Comparison of ENCODE assay signal across 8 cellular contexts in the genomic region with DNA sequence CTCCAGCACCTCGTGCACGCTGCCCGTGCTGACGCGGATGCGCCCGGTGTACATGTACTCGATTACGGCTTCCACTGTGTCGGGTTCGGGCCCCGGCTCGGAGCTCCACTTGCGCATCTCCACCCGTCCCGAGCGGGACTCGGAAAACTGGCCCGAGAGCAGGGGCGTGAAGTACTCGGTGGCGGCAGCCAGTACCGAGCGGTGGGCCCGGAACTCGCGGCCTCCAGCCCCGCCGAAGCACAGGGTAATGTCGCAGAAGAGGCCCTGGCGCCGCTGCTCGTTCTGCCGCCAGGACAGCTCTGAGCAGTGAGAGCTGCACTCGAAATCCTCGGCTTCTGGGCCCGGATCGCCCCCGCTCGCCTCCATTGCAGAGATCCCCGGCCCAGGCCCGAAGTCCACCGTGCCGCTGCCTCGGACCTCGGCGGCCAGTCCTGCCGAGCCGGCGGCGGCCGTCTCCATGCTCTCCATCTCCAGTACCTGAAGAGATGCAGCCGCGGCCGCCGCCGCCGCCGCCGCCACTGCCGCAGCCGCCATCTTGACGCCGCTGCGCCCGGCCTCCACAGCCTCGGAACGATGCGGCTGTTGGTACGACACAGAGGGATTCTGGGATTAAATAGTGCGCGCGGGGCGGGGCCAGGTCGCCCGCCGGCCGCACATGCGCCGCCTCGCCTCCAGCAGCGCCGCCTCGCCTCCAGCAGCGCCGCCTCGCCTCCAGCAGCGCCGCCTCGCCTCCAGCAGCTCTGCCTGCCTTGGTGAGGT. TPM values are rescaled to one million over a fixed set of nuclear protein-coding genes. Genes with fewer than 3 reads are reported as not detected.
A peak's percentile ranks its signal among the peaks of the same experiment; 100 is the strongest.
DNase-seq lines count a peak whose midpoint lies in the region; ATAC-seq and TF ChIP-seq lines count a peak whose summit lies in the region.

A gene with protein sequence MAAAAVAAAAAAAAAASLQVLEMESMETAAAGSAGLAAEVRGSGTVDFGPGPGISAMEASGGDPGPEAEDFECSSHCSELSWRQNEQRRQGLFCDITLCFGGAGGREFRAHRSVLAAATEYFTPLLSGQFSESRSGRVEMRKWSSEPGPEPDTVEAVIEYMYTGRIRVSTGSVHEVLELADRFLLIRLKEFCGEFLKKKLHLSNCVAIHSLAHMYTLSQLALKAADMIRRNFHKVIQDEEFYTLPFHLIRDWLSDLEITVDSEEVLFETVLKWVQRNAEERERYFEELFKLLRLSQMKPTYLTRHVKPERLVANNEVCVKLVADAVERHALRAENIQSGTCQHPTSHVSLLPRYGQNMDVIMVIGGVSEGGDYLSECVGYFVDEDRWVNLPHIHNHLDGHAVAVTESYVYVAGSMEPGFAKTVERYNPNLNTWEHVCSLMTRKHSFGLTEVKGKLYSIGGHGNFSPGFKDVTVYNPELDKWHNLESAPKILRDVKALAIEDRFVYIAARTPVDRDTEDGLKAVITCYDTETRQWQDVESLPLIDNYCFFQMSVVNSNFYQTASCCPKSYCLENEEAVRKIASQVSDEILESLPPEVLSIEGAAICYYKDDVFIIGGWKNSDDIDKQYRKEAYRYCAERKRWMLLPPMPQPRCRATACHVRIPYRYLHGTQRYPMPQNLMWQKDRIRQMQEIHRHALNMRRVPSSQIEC (minus strand): TSS at position 587 of the 759 bp plus-strand sequence. CDS start 53 bp downstream, at position 534.

- no peaks in the 10 kb centered on the region for H3K9me3 Mint-ChIP-seq in HFFc6
- no peaks in the 10 kb centered on the region for H3K9me3 Mint-ChIP-seq in activated naive CD4-positive, alpha-beta T cell treated with anti-CD3 and anti-CD28 coated beads, Interleukin-2, amount 50 U/mL, for 72 hours

- no peak for TF ChIP-seq EP300 in ovary (IDR thresholded peaks at IDR 0.05)

- peak within 1 kb of the TSS; percentile 78 for H3K27ac Mint-ChIP-seq in HFFc6
- no peak within 1 kb of the TSS for H3K27ac Mint-ChIP-seq in activated naive CD4-positive, alpha-beta T cell treated with anti-CD3 and anti-CD28 coated beads, Interleukin-2, amount 50 U/mL, for 72 hours

- DNase-seq in GM06990 (ENCODE audit: extremely low read depth, insufficient read length) = peak; percentile 93
- DNase-seq in HFFc6 = peak; percentile 87
- DNase-seq in NCI-H1048 (lab: John Stamatoyannopoulos, UW) = peak; percentile 68
- DNase-seq in activated naive CD4-positive, alpha-beta T cell treated with anti-CD3 and anti-CD28 coated beads, Interleukin-2, amount 50 U/mL, for 72 hours (ENCODE audit: low spot score in 2 of 2) = peak; percentile 87 to 88
- peak; percentile 76 to 97 (median 92) for DNase-seq in head of caudate nucleus
- DNase-seq in ovary = peak; percentile 80 to 92 (median 88)

- H3K4me3 ChIP-seq in GM06990 (replicated peaks; ENCODE audit: low read depth, low read length) (peak within 1 kb of the TSS; percentile 98), ovary (peak within 1 kb of the TSS; percentile 99), thymus (ENCODE audit: low read length) (peak within 1 kb of the TSS; percentile 82)

- no peaks in the 10 kb centered on the region; the same call in none of the 2 replicates for H3K27me3 Mint-ChIP-seq in HFFc6 (ENCODE audit: insufficient read depth)

- peak within 1 kb of the TSS; percentile 50 to 85 for H3K27ac ChIP-seq in ovary
- peak within 1 kb of the TSS; percentile 93 for H3K27ac ChIP-seq in thymus (ENCODE audit: low read depth)

- WGBS in ovary, 3 donors = 0% methylated on average over 60 to 90 of the region's 90 CpGs
- WGBS in thymus = under 1% methylated on average over 90 of the region's 90 CpGs

- no peak within 1 kb of the TSS; the same call in 1 of the 2 replicates for H3K4me3 Mint-ChIP-seq in HFFc6

- peaks cover under 1% of the 10 kb centered on the region for H3K36me3 ChIP-seq in GM06990 (ENCODE audit: control insufficient read depth, insufficient read depth, low read length)
- H3K36me3 ChIP-seq in ovary = no peaks in the 10 kb centered on the region
- peaks cover 14% of the 10 kb centered on the region for H3K36me3 ChIP-seq in thymus (ENCODE audit: control insufficient read depth, insufficient read depth)

- no peaks in the 10 kb centered on the region for H3K9me3 ChIP-seq in ovary
- H3K9me3 ChIP-seq in thymus (ENCODE audit: control insufficient read depth) = no peaks in the 10 kb centered on the region

- peaks cover 20% of the 10 kb centered on the region; the same call in 1 of the 2 replicates for H3K36me3 Mint-ChIP-seq in HFFc6 (ENCODE audit: low read depth)
- H3K36me3 Mint-ChIP-seq in activated naive CD4-positive, alpha-beta T cell treated with anti-CD3 and anti-CD28 coated beads, Interleukin-2, amount 50 U/mL, for 72 hours = peaks cover 0 to 8% of the 10 kb centered on the region in 2 donors

- intact Hi-C loops in head of caudate nucleus (cut with DNase I) (loop anchor here (10.0 kb wide), 1 partner anchor 50 kb away; a partner anchor contains a TSS), ovary (cut with DNase I) (loop anchor here in 1 of 4 donors (10.0 kb wide), 1 partner anchor 60 kb away; no protein-coding TSS in a partner anchor)

- H3K27me3 ChIP-seq in GM06990 (replicated peaks; ENCODE audit: control insufficient read depth, insufficient read depth, low read length) = no peaks in the 10 kb centered on the region
- no peaks in the 10 kb centered on the region for H3K27me3 ChIP-seq in ovary
- no peaks in the 10 kb centered on the region for H3K27me3 ChIP-seq in thymus (ENCODE audit: control insufficient read depth, insufficient read depth)

- TF ChIP-seq POLR2A in ovary (IDR thresholded peaks at IDR 0.05) = peak; percentile 90

- ATAC-seq in SK-N-SH treated with all-trans-retinoic acid at 6 μM for 48 hours = peak; percentile 95
- ATAC-seq in activated naive CD4-positive, alpha-beta T cell treated with anti-CD3 and anti-CD28 coated beads, Interleukin-2, amount 50 U/mL, for 72 hours = peak; percentile 89 to 91

- TF ChIP-seq CTCF in GM06990 (IDR thresholded peaks at IDR 0.05; ENCODE audit: insufficient read depth, low read length, poor library complexity, severe bottlenecking) (no peak), HFFc6 (IDR thresholded peaks at IDR 0.05) (no peak; the same call in 1 of the 2 replicates), ovary (IDR thresholded peaks at IDR 0.05) (no peak)

- H3K4me1 Mint-ChIP-seq in HFFc6 (ENCODE audit: low read depth) = peaks cover 19% of the 10 kb centered on the region

- H3K4me1 ChIP-seq in ovary (ENCODE audit: insufficient read depth) = peaks cover 10% of the 10 kb centered on the region
- peaks cover 11% of the 10 kb centered on the region for H3K4me1 ChIP-seq in thymus (ENCODE audit: control insufficient read depth, insufficient read depth, low read length)

TF ChIP-seq in SK-N-SH treated with all-trans-retinoic acid at 6 μM for 48 hours, 23 proteins besides CTCF, POLR2A, EP300 and RAD21 (continues in another document):
- TF ChIP-seq, protein P1, sequence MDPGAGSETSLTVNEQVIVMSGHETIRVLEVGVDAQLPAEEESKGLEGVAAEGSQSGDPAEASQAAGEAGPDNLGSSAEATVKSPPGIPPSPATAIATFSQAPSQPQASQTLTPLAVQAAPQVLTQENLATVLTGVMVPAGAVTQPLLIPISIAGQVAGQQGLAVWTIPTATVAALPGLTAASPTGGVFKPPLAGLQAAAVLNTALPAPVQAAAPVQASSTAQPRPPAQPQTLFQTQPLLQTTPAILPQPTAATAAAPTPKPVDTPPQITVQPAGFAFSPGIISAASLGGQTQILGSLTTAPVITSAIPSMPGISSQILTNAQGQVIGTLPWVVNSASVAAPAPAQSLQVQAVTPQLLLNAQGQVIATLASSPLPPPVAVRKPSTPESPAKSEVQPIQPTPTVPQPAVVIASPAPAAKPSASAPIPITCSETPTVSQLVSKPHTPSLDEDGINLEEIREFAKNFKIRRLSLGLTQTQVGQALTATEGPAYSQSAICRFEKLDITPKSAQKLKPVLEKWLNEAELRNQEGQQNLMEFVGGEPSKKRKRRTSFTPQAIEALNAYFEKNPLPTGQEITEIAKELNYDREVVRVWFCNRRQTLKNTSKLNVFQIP (CRISPR knock-in tag; IDR thresholded peaks at IDR 0.05; ENCODE audit: borderline replicate concordance, low read depth) = no peak
- TF ChIP-seq ZNF70 (CRISPR knock-in tag; IDR thresholded peaks at IDR 0.05) = no peak
- TF ChIP-seq ZC3H10 (CRISPR knock-in tag; IDR thresholded peaks at IDR 0.05) = no peak
- TF ChIP-seq ZFP3 (CRISPR knock-in tag; IDR thresholded peaks at IDR 0.05) = no peak
- TF ChIP-seq GLIS3 (CRISPR knock-in tag; IDR thresholded peaks at IDR 0.05) = no peak
- TF ChIP-seq, protein P2, sequence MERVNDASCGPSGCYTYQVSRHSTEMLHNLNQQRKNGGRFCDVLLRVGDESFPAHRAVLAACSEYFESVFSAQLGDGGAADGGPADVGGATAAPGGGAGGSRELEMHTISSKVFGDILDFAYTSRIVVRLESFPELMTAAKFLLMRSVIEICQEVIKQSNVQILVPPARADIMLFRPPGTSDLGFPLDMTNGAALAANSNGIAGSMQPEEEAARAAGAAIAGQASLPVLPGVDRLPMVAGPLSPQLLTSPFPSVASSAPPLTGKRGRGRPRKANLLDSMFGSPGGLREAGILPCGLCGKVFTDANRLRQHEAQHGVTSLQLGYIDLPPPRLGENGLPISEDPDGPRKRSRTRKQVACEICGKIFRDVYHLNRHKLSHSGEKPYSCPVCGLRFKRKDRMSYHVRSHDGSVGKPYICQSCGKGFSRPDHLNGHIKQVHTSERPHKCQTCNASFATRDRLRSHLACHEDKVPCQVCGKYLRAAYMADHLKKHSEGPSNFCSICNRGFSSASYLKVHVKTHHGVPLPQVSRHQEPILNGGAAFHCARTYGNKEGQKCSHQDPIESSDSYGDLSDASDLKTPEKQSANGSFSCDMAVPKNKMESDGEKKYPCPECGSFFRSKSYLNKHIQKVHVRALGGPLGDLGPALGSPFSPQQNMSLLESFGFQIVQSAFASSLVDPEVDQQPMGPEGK (CRISPR knock-in tag; IDR thresholded peaks at IDR 0.05; ENCODE audit: borderline replicate concordance) = no peak
- TF ChIP-seq CSDC2 (CRISPR knock-in tag; IDR thresholded peaks at IDR 0.05) = no peak
- TF ChIP-seq ESRRG (CRISPR knock-in tag; IDR thresholded peaks at IDR 0.05) = no peak
- no peak for TF ChIP-seq RARB (CRISPR knock-in tag; IDR thresholded peaks at IDR 0.05)
- TF ChIP-seq SNAI2 (CRISPR knock-in tag; IDR thresholded peaks at IDR 0.05) = no peak
- TF ChIP-seq PPARA (CRISPR knock-in tag; IDR thresholded peaks at IDR 0.05; ENCODE audit: borderline replicate concordance) = no peak
- no peak for TF ChIP-seq ISL1 (CRISPR knock-in tag; IDR thresholded peaks at IDR 0.05)
- TF ChIP-seq BACH2 (CRISPR knock-in tag; IDR thresholded peaks at IDR 0.05; ENCODE audit: borderline replicate concordance) = no peak
- no peak for TF ChIP-seq TOX (CRISPR knock-in tag; IDR thresholded peaks at IDR 0.05; ENCODE audit: borderline replicate concordance)
- no peak for TF ChIP-seq ZNF8 (CRISPR knock-in tag; IDR thresholded peaks at IDR 0.05)

RNA-seq across cellular contexts. Expression of the gene that starts here (rescaled TPM):
- total RNA-seq in HFFc6 (2021; fragmentation: NEBNext Ultra II Directional; extraction: Animal tissue kit (Norgen Biotek cat#: 25700)) = 10 to 100 TPM; 13.4 to 16.2 (median 15.7) TPM
- 10 to 100 TPM; 14.1 to 29.3 TPM for total RNA-seq in activated naive CD4-positive, alpha-beta T cell treated with anti-CD3 and anti-CD28 coated beads, Interleukin-2, amount 50 U/mL, for 72 hours
- total RNA-seq in ovary = 10 to 100 TPM; 18.9 to 30.5 (median 20.6) TPM
- polyA plus RNA-seq in ovary (1 to 10 TPM; 2.7 to 3.9 TPM), thymus (0.98 TPM)

Comparison
In these comparisons a context has a peak if more than half of its experiments do, and no peak if none do; other contexts are left out.
1. Peak in every context shown above with its lines: DNase-seq, ATAC-seq, H3K4me3 ChIP-seq and H3K27ac ChIP-seq.